Comparison of ENCODE assay signal across 26 cellular contexts in the genomic region with DNA sequence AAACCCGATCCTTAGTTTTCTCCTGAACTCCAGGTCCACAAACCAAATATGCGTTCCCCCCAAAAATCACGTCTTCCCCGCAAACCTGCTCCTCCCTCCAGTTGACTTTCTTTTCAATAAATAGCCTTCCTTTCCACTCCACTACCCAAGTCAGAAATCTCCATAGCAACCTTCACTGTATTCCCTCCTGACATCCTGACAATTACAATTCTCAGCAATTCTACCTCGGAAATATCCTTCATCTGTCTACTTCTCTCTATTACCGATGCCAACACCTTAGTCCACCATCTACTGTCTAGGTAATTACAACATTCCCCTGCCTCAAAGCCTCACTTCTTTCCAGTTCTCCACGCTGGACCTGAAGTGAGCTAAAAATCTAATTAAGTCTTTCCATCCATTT.
"Had no signal": no experiment of that assay in that cellular context is flagged by ENCODE, and none has a peak within 500 bp of the region (broad histone marks: within the 10 kb centered on the region; RNA-seq: fewer than 3 reads in every experiment).

No MANE protein-coding gene starts in this region.

- H3K27ac ChIP-seq: ascending aorta, brain microvascular endothelial cell, left lung, lower lobe of right lung, suprapubic skin, tibial nerve, WERI-Rb-1 had no signal

- H3K9me3 ChIP-seq: ascending aorta, left lung, lower lobe of right lung, suprapubic skin, tibial nerve had no signal

- H3K36me3 ChIP-seq: ascending aorta, left lung, lower lobe of right lung, suprapubic skin, tibial nerve, WERI-Rb-1 had no signal

- ATAC-seq: activated CD4-positive, CD25-positive, alpha-beta regulatory T cell treated with anti-CD3 and anti-CD28 coated beads, Interleukin-2, amount 50 U/mL, for 24 hours; esophagus mucosa; left lung; lower lobe of right lung had no signal

- DNase-seq: activated CD4-positive, alpha-beta T cell treated with anti-CD3 and anti-CD28 coated beads for 48 hours; activated CD4-positive, alpha-beta T cell treated with anti-CD3 and anti-CD28 coated beads, Interleukin-2, amount 50 U/mL, for 48 hours; activated CD8-positive, alpha-beta memory T cell treated with anti-CD3 and anti-CD28 coated beads for 24 hours; activated effector memory CD4-positive, alpha-beta T cell treated with Interleukin-2 at 50 U/mL for 16 hours; activated naive CD4-positive, alpha-beta T cell treated with anti-CD3 and anti-CD28 coated beads, Interleukin-2, amount 10 ng/mL, durations not matched to agents 7 days and 5 days; activated naive CD8-positive, alpha-beta T cell treated with anti-CD3 and anti-CD28 coated beads, Interleukin-2, amount 10 ng/mL, durations not matched to agents 7 days and 5 days; brain microvascular endothelial cell; cortex of kidney; endodermal cell; foreskin fibroblast; head of caudate nucleus; hippocampal formation; kidney; left lung; lower lobe of right lung; naive B cell; nephron progenitor cell; stimulated activated CD4-positive, alpha-beta T cell treated with anti-CD3 and anti-CD28 coated beads, Interleukin-15, amount 100 ng/mL, for 24 hours; stimulated activated naive CD4-positive, alpha-beta T cell; T1000; WERI-Rb-1 had no signal

- H3K27me3 ChIP-seq: ascending aorta, brain microvascular endothelial cell, left lung, suprapubic skin, tibial nerve had no signal

- H3K4me3 ChIP-seq: ascending aorta, left lung, lower lobe of right lung, suprapubic skin, tibial nerve had no signal
